ENCODE assay signal across 8 cellular contexts in the genomic region with DNA sequence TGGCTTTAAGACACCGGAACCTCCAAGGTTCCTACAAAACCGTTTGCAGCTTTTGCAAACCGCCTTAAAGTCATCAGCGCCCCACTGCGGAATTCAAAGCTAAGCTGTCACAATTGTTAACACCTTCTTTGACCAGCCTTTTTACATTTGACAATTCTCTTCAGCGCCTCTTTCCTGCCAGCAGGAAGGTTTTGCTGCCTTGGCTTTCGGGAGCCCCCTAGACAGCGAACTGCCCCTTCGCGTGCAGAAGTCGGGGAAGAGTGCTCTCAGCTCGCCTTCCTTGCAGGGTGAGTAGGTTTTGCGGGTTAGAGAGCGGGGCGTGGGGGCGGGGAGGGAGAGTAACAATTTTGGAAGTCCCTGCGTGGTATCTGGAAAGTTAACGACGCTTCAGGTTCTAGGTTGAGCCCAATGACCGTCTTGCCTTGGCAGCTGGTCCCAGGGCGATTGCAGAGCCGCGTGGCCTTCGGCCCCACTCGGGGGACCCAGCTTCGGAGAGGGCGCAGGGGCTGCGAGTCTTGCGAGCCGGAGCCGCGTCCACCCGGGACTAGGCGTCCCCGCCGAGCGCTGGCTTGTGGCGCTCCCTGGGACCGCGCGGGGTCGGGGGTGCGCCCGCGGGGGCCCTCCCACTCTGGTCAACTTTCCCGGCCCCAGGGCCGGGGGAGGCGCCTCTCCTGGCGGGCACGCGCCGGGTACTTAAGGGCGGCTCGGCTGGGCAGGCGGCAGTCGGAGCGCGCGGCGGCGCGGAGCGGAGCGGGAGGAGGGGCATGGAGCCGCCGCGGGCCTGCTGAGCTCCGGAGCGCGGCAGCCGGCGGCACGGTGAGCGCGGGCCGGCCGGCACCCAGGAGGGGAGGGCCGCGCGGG. TPM values are rescaled to one million over a fixed set of nuclear protein-coding genes. Genes with fewer than 3 reads are reported as not detected.
DNase-seq lines count a peak whose midpoint lies in the region; ATAC-seq and TF ChIP-seq lines count a peak whose summit lies in the region.

A gene with protein sequence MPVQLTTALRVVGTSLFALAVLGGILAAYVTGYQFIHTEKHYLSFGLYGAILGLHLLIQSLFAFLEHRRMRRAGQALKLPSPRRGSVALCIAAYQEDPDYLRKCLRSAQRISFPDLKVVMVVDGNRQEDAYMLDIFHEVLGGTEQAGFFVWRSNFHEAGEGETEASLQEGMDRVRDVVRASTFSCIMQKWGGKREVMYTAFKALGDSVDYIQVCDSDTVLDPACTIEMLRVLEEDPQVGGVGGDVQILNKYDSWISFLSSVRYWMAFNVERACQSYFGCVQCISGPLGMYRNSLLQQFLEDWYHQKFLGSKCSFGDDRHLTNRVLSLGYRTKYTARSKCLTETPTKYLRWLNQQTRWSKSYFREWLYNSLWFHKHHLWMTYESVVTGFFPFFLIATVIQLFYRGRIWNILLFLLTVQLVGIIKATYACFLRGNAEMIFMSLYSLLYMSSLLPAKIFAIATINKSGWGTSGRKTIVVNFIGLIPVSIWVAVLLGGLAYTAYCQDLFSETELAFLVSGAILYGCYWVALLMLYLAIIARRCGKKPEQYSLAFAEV (plus strand): TSS at position 153 of the 861 bp plus-strand sequence. CDS start 3,743 bp downstream, outside the sequence.

- CTCF ChIA-PET in CD8-positive, alpha-beta T cell (lab: Charles Lee), result interaction anchor here (1.0 to 1.2 kb wide), 3 partner anchors 13 to 33 kb away, joined by 3 to 4 read pairs (median 3); no protein-coding TSS in a partner anchor
- CTCF ChIA-PET in activated naive CD4-positive, alpha-beta T cell treated with anti-CD3 and anti-CD28 coated beads, Interleukin-2, amount 10 ng/mL, durations not matched to agents 7 days and 5 days (lab: Charles Lee), result interaction anchor here (1.0 to 1.7 kb wide), 9 partner anchors 8 to 578 kb away, joined by 3 to 12 read pairs (median 3); no protein-coding TSS in a partner anchor

- peak within 1 kb of the TSS; percentile 88 for H3K4me3 Mint-ChIP-seq in CD8-positive, alpha-beta T cell
- peak within 1 kb of the TSS; percentile 81 for H3K4me3 Mint-ChIP-seq in activated naive CD4-positive, alpha-beta T cell treated with anti-CD3 and anti-CD28 coated beads, Interleukin-2, amount 10 ng/mL, durations not matched to agents 7 days and 5 days

- H3K27me3 Mint-ChIP-seq in CD8-positive, alpha-beta T cell (ENCODE audit: low read depth), result peaks cover 33% of the 10 kb centered on the region
- peaks cover 79% of the 10 kb centered on the region for H3K27me3 Mint-ChIP-seq in activated naive CD4-positive, alpha-beta T cell treated with anti-CD3 and anti-CD28 coated beads, Interleukin-2, amount 10 ng/mL, durations not matched to agents 7 days and 5 days

- peaks cover 26% of the 10 kb centered on the region for H3K4me1 ChIP-seq in CD8-positive, alpha-beta T cell (ENCODE audit: insufficient read depth, low read length)

- peaks cover 4% of the 10 kb centered on the region for H3K36me3 ChIP-seq in CD8-positive, alpha-beta T cell (ENCODE audit: insufficient read depth, low read length)

- H3K9me3 Mint-ChIP-seq in CD8-positive, alpha-beta T cell, result no peaks in the 10 kb centered on the region
- no peaks in the 10 kb centered on the region for H3K9me3 Mint-ChIP-seq in activated naive CD4-positive, alpha-beta T cell treated with anti-CD3 and anti-CD28 coated beads, Interleukin-2, amount 10 ng/mL, durations not matched to agents 7 days and 5 days

- H3K36me3 Mint-ChIP-seq in CD8-positive, alpha-beta T cell, result peaks cover 20% of the 10 kb centered on the region
- peaks cover 3% of the 10 kb centered on the region for H3K36me3 Mint-ChIP-seq in activated naive CD4-positive, alpha-beta T cell treated with anti-CD3 and anti-CD28 coated beads, Interleukin-2, amount 10 ng/mL, durations not matched to agents 7 days and 5 days

- peak in 1 of 7 experiments; percentile 20 for DNase-seq in CD8-positive, alpha-beta T cell
- peak; percentile 28 for DNase-seq in GOT3 (lab: John Stamatoyannopoulos, UW)
- peak; percentile 72 for DNase-seq in NCI-H69 (lab: John Stamatoyannopoulos, UW)
- peak; percentile 57 for DNase-seq in activated naive CD4-positive, alpha-beta T cell treated with anti-CD3 and anti-CD28 coated beads, Interleukin-2, amount 10 ng/mL, durations not matched to agents 7 days and 5 days
- DNase-seq in head of caudate nucleus, result peak; percentile 40 to 81 (median 63)
- DNase-seq in nucleus accumbens (lab: John Stamatoyannopoulos, UW), result peak in 32 of 56 donors; percentile 3 to 68 (median 32)
- no peak for DNase-seq in NK-92 treated with Interleukin-12 subunit alpha and Interleukin-12 subunit beta, amount 100 ng/mL, for 24 hours (lab: John Stamatoyannopoulos, UW)

- H3K4me1 Mint-ChIP-seq in CD8-positive, alpha-beta T cell (ENCODE audit: low read depth), result peaks cover 20% of the 10 kb centered on the region
- H3K4me1 Mint-ChIP-seq in activated naive CD4-positive, alpha-beta T cell treated with anti-CD3 and anti-CD28 coated beads, Interleukin-2, amount 10 ng/mL, durations not matched to agents 7 days and 5 days, result peaks cover 20% of the 10 kb centered on the region

- no peak within 1 kb of the TSS for H3K27ac Mint-ChIP-seq in CD8-positive, alpha-beta T cell
- H3K27ac Mint-ChIP-seq in activated naive CD4-positive, alpha-beta T cell treated with anti-CD3 and anti-CD28 coated beads, Interleukin-2, amount 10 ng/mL, durations not matched to agents 7 days and 5 days, result no peak within 1 kb of the TSS

- ATAC-seq in CD8-positive, alpha-beta T cell, result peak; percentile 66
- no peak for ATAC-seq in GM21423 (IDR thresholded peaks at IDR 0.05; ENCODE audit: unreplicated experiment)

- H3K27ac ChIP-seq in CD8-positive, alpha-beta T cell (ENCODE audit: low read depth, low read length), result no peak within 1 kb of the TSS

- no peak for TF ChIP-seq CTCF in CD8-positive, alpha-beta T cell (IDR thresholded peaks at IDR 0.05)

- H3K27me3 ChIP-seq in CD8-positive, alpha-beta T cell (ENCODE audit: insufficient read depth, low read length), result peaks cover 10% of the 10 kb centered on the region

- no peaks in the 10 kb centered on the region for H3K9me3 ChIP-seq in CD8-positive, alpha-beta T cell (ENCODE audit: low read length)

- intact Hi-C loops in CD8-positive, alpha-beta T cell (cut with DNase I, micrococcal nuclease), result no loop called here
- intact Hi-C loops in head of caudate nucleus (cut with DNase I), result no loop called here

- POLR2A ChIA-PET in CD8-positive, alpha-beta T cell (lab: Charles Lee), result no interaction called here

- H3K4me3 ChIP-seq in CD8-positive, alpha-beta T cell (ENCODE audit: low read depth, low read length), result peak within 1 kb of the TSS; percentile 57

RNA-seq across cellular contexts. Expression of the gene that starts here (rescaled TPM):
- 1 to 10 TPM; 2.5 to 4.0 TPM for total RNA-seq in CD8-positive, alpha-beta T cell
